ENCODE assay signal across 32 cellular contexts in genomic region chr3:138598534-138598933, GRCh38.
"Had no signal": no experiment of that assay in that cellular context is flagged by ENCODE, and none has a peak within 500 bp of the region (broad histone marks: within the 10 kb centered on the region; RNA-seq: fewer than 3 reads in every experiment).

No MANE protein-coding gene starts in this region.

- DNase-seq: Kasumi-1, MG63, NCI-H1048, NCI-H1092 treated with DMSO at 0.1 percent for 48 hours, NCI-H1105 treated with DMSO at 0.1 percent for 48 hours, NCI-H1417, NCI-H1436, NCI-H146, NCI-H1694, NCI-H187, NCI-H1930, NCI-H2029 treated with DMSO at 0.1 percent for 48 hours, NCI-H2081 treated with DMSO at 0.1 percent for 48 hours, NCI-H2107, NCI-H2171, NCI-H226, NCI-H446 treated with DMSO at 0.1 percent for 48 hours, NCI-H510A, NCI-H524, NCI-H526, NCI-H69, NCI-H748 treated with DMSO at 0.1 percent for 48 hours, NCI-H82, OCI-M1, PC-3, Peyer's patch, Right ventricle myocardium superior, RPMI8226, SHP77 treated with DMSO at 0.1 percent for 48 hours, SK-N-SH, SW 1271 had no signal

- H3K4me2 ChIP-seq: SK-N-SH had no signal

- H3K9ac ChIP-seq: SK-N-SH had no signal

- H3K27me3 ChIP-seq: MG63, Peyer's patch, SJSA1 had no signal

- H3K9me3 ChIP-seq: Peyer's patch, SK-N-SH had no signal

- ATAC-seq: PC-3 had no signal

- H3K4me1 ChIP-seq: Peyer's patch, SJSA1 had no signal

- H3K36me3 ChIP-seq: MG63, Peyer's patch, SJSA1 had no signal

- H3K4me3 ChIP-seq: MG63, Peyer's patch, SJSA1 had no signal

- H3K27ac ChIP-seq: Peyer's patch, SJSA1 had no signal
